In the genomic region with DNA sequence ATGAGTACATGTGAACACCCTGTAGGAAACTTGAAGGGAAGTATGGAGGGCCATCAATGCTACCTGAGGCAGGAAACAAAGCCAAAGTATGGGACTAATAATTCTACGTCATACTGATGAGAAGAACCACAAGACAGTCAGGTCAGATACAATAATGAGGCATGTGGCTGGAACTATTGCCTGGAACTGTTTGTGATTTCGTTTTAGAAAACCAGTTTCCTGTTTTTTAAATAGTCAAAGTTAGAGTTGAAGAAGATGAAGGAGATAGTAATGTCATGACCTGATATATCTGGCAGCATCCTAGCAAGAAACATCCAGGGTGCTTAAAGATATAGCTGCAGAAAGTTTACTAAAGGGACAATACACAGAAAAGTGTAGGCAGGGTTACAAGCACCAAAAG, we compare ENCODE assay signal across 11 cellular contexts.
A peak's percentile ranks its signal among the peaks of the same experiment; 100 is the strongest.
DNase-seq lines count a peak whose midpoint lies in the region; ATAC-seq and TF ChIP-seq lines count a peak whose summit lies in the region.
"Had no signal": no experiment of that assay in that cellular context is flagged by ENCODE, and none has a peak within 500 bp of the region (broad histone marks: within the 10 kb centered on the region; RNA-seq: fewer than 3 reads in every experiment).

No MANE protein-coding gene starts in this region.

- H3K4me3 Mint-ChIP-seq in stimulated activated naive CD8-positive, alpha-beta T cell treated with anti-CD3 and anti-CD28 coated beads, Interleukin-15, Interleukin-2, amounts not matched to agents 100 ng/mL and 50 ng/mL, for 24 hours = no peak overlapping the region
- H3K4me3 Mint-ChIP-seq in activated naive CD8-positive, alpha-beta T cell = peak overlapping the region; percentile 34
- no peak overlapping the region for H3K4me3 Mint-ChIP-seq in endothelial cell (ENCODE audit: unreplicated experiment)

- DNase-seq in stimulated activated naive CD8-positive, alpha-beta T cell treated with anti-CD3 and anti-CD28 coated beads, Interleukin-15, Interleukin-2, amounts not matched to agents 100 U/mL and 50 U/mL, for 24 hours = no peak
- no peak for DNase-seq in NCI-H1694 (lab: John Stamatoyannopoulos, UW)
- DNase-seq in GM19238 (ENCODE audit: insufficient read length, low spot score) = no peak
- DNase-seq in endothelial cell (ENCODE audit: low spot score) = no peak
- no peak for DNase-seq in left ventricle myocardium superior
- DNase-seq: activated CD8-positive, alpha-beta memory T cell treated with anti-CD3 and anti-CD28 coated beads for 24 hours; Kasumi-1; left lung had no signal

- no peaks in the 10 kb centered on the region for H3K36me3 Mint-ChIP-seq in stimulated activated naive CD8-positive, alpha-beta T cell treated with anti-CD3 and anti-CD28 coated beads, Interleukin-15, Interleukin-2, amounts not matched to agents 100 ng/mL and 50 ng/mL, for 24 hours (ENCODE audit: low read depth)
- H3K36me3 Mint-ChIP-seq in activated naive CD8-positive, alpha-beta T cell = peaks cover 2% of the 10 kb centered on the region
- no peaks in the 10 kb centered on the region for H3K36me3 Mint-ChIP-seq in endothelial cell (ENCODE audit: low read depth, unreplicated experiment)

- no peak for TF ChIP-seq CTCF in endothelial cell (IDR thresholded peaks at IDR 0.05; ENCODE audit: unreplicated experiment)

- no peaks in the 10 kb centered on the region for H3K27me3 Mint-ChIP-seq in stimulated activated naive CD8-positive, alpha-beta T cell treated with anti-CD3 and anti-CD28 coated beads, Interleukin-15, Interleukin-2, amounts not matched to agents 100 ng/mL and 50 ng/mL, for 24 hours
- H3K27me3 Mint-ChIP-seq in activated naive CD8-positive, alpha-beta T cell = no peaks in the 10 kb centered on the region
- peaks cover 1% of the 10 kb centered on the region for H3K27me3 Mint-ChIP-seq in endothelial cell (ENCODE audit: unreplicated experiment)

- H3K4me1 Mint-ChIP-seq in stimulated activated naive CD8-positive, alpha-beta T cell treated with anti-CD3 and anti-CD28 coated beads, Interleukin-15, Interleukin-2, amounts not matched to agents 100 ng/mL and 50 ng/mL, for 24 hours (ENCODE audit: low read depth) = peaks cover 94% of the 10 kb centered on the region
- H3K4me1 Mint-ChIP-seq in activated naive CD8-positive, alpha-beta T cell (ENCODE audit: low read depth) = peaks cover 87% of the 10 kb centered on the region
- H3K4me1 Mint-ChIP-seq in endothelial cell (ENCODE audit: unreplicated experiment) = peaks cover 22% of the 10 kb centered on the region

- H3K27ac Mint-ChIP-seq in stimulated activated naive CD8-positive, alpha-beta T cell treated with anti-CD3 and anti-CD28 coated beads, Interleukin-15, Interleukin-2, amounts not matched to agents 100 ng/mL and 50 ng/mL, for 24 hours = peak overlapping the region; percentile 33
- peak overlapping the region; percentile 54 for H3K27ac Mint-ChIP-seq in activated naive CD8-positive, alpha-beta T cell
- H3K27ac Mint-ChIP-seq in endothelial cell (ENCODE audit: unreplicated experiment) = no peak overlapping the region

- intact Hi-C loops in left ventricle myocardium superior (cut with micrococcal nuclease) = no loop called here

- H3K9me3 Mint-ChIP-seq in stimulated activated naive CD8-positive, alpha-beta T cell treated with anti-CD3 and anti-CD28 coated beads, Interleukin-15, Interleukin-2, amounts not matched to agents 100 ng/mL and 50 ng/mL, for 24 hours = peaks cover 3% of the 10 kb centered on the region
- H3K9me3 Mint-ChIP-seq in activated naive CD8-positive, alpha-beta T cell (ENCODE audit: low read depth) = no peaks in the 10 kb centered on the region
- no peaks in the 10 kb centered on the region for H3K9me3 Mint-ChIP-seq in endothelial cell (ENCODE audit: unreplicated experiment)

- ATAC-seq in stimulated activated naive CD8-positive, alpha-beta T cell treated with anti-CD3 and anti-CD28 coated beads, Interleukin-15, Interleukin-2, amounts not matched to agents 100 U/mL and 50 U/mL, for 24 hours = no peak
- ATAC-seq in HG03095 (IDR thresholded peaks at IDR 0.05; ENCODE audit: unreplicated experiment) = peak; percentile 37
- no peak for ATAC-seq in left ventricle myocardium superior
- ATAC-seq: left lung had no signal
